Comparison of ENCODE assay signal across 21 cellular contexts in the genomic region with DNA sequence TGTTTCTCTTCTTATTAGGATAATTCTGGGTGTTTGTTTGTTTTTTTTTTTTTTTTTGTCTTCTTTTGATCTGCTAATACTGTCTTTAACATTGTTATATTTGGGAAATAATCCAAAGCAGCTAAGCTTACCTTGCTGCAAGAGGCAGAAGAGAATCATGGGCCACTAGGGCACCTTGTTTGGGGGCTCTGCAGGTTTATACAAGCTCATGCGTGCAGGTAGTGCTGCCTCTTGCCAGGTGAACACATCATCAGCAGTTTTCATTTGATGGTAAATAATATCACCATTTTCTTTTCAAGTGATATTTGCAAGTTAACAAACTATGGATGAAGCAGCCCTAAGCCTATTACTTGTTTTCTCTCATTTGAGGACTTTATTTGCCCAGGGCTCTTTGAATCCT.
"Had no signal": no experiment of that assay in that cellular context is flagged by ENCODE, and none has a peak within 500 bp of the region (broad histone marks: within the 10 kb centered on the region; RNA-seq: fewer than 3 reads in every experiment).

No MANE protein-coding gene starts in this region.

- H3K27ac Mint-ChIP-seq: activated CD8-positive, alpha-beta T cell treated with anti-CD3 and anti-CD28 coated beads, Interleukin-2, amount 10 ng/mL, durations not matched to agents 7 days and 5 days; activated naive CD8-positive, alpha-beta T cell treated with anti-CD3 and anti-CD28 coated beads, Interleukin-2, amount 50 U/mL, for 24 hours; activated T-helper 1 cell treated with anti-CD3 and anti-CD28 coated beads, Interleukin-12 subunit alpha, Interleukin-12 subunit beta, Interleukin-2, Interleukin-4 antibody, amounts not matched to agents 30 ng/mL and 10 ng/mL and 1 ng/mL, durations not matched to agents 14 hours and 24 hours and 36 hours; natural killer cell treated with Interleukin-12 subunit alpha and Interleukin-12 subunit beta and Interleukin-15 and Interleukin-18, amount 100 ng/mL, for 72 hours; T-helper 2 cell treated with Interferon-gamma antibody and Interleukin-4, amounts not matched to agents 5 μg/mL and 100 μg/mL, for 36 hours had no signal

- DNase-seq: activated CD4-positive, alpha-beta T cell treated with anti-CD3 and anti-CD28 coated beads for 1 hour; activated CD4-positive, alpha-beta T cell treated with anti-CD3 and anti-CD28 coated beads, Interleukin-2, amount 50 U/mL, for 1 hour; activated CD8-positive, alpha-beta T cell treated with anti-CD3 and anti-CD28 coated beads, Interleukin-2, amount 10 ng/mL, durations not matched to agents 7 days and 5 days; activated gamma-delta T cell; activated naive CD4-positive, alpha-beta T cell treated with anti-CD3 and anti-CD28 coated beads, Interleukin-2, amount 50 U/mL, for 16 hours; activated naive CD8-positive, alpha-beta T cell treated with anti-CD3 and anti-CD28 coated beads, Interleukin-2, amount 50 U/mL, for 24 hours; cortex of kidney; erythroblast; kidney glomerular epithelial cell; left ventricle myocardium inferior; midbrain; ovary; psoas muscle; right cardiac atrium; stimulated activated CD4-positive, alpha-beta T cell treated with anti-CD3 and anti-CD28 coated beads, Interleukin-4, amount 100 ng/mL, for 24 hours; stimulated activated naive CD4-positive, alpha-beta T cell treated with Interleukin-2 at 50 U/mL for 16 hours; upper lobe of left lung had no signal

- H3K9me3 Mint-ChIP-seq: activated naive CD8-positive, alpha-beta T cell treated with anti-CD3 and anti-CD28 coated beads, Interleukin-2, amount 50 U/mL, for 24 hours; activated T-helper 1 cell treated with anti-CD3 and anti-CD28 coated beads, Interleukin-12 subunit alpha, Interleukin-12 subunit beta, Interleukin-2, Interleukin-4 antibody, amounts not matched to agents 30 ng/mL and 10 ng/mL and 1 ng/mL, durations not matched to agents 14 hours and 24 hours and 36 hours; natural killer cell treated with Interleukin-12 subunit alpha and Interleukin-12 subunit beta and Interleukin-15 and Interleukin-18, amount 100 ng/mL, for 72 hours; T-helper 2 cell treated with Interferon-gamma antibody and Interleukin-4, amounts not matched to agents 5 μg/mL and 100 μg/mL, for 36 hours had no signal

- H3K36me3 Mint-ChIP-seq: natural killer cell treated with Interleukin-12 subunit alpha and Interleukin-12 subunit beta and Interleukin-15 and Interleukin-18, amount 100 ng/mL, for 72 hours had no signal

- H3K36me3 ChIP-seq: cardiac muscle cell, left ventricle myocardium inferior, ovary, upper lobe of left lung had no signal

- H3K4me1 Mint-ChIP-seq: activated naive CD8-positive, alpha-beta T cell treated with anti-CD3 and anti-CD28 coated beads, Interleukin-2, amount 50 U/mL, for 24 hours had no signal

- H3K27ac ChIP-seq: cardiac muscle cell, left ventricle myocardium inferior, ovary, psoas muscle, upper lobe of left lung had no signal

- H3K9me3 ChIP-seq: left ventricle myocardium inferior, ovary, psoas muscle, upper lobe of left lung had no signal

- H3K4me3 ChIP-seq: cardiac muscle cell, left ventricle myocardium inferior, ovary, psoas muscle, upper lobe of left lung had no signal

- H3K27me3 ChIP-seq: cardiac muscle cell, ovary, upper lobe of left lung had no signal

- H3K4me3 Mint-ChIP-seq: activated CD8-positive, alpha-beta T cell treated with anti-CD3 and anti-CD28 coated beads, Interleukin-2, amount 10 ng/mL, durations not matched to agents 7 days and 5 days; activated naive CD8-positive, alpha-beta T cell treated with anti-CD3 and anti-CD28 coated beads, Interleukin-2, amount 50 U/mL, for 24 hours; activated T-helper 1 cell treated with anti-CD3 and anti-CD28 coated beads, Interleukin-12 subunit alpha, Interleukin-12 subunit beta, Interleukin-2, Interleukin-4 antibody, amounts not matched to agents 30 ng/mL and 10 ng/mL and 1 ng/mL, durations not matched to agents 14 hours and 24 hours and 36 hours; natural killer cell treated with Interleukin-12 subunit alpha and Interleukin-12 subunit beta and Interleukin-15 and Interleukin-18, amount 100 ng/mL, for 72 hours; T-helper 2 cell treated with Interferon-gamma antibody and Interleukin-4, amounts not matched to agents 5 μg/mL and 100 μg/mL, for 36 hours had no signal
